In genomic region chr10:69088471-69088769, GRCh38 we compare ENCODE assay signal across 9 cellular contexts. TPM values are rescaled to one million over a fixed set of nuclear protein-coding genes. Genes with fewer than 3 reads are reported as not detected.
A peak's percentile ranks its signal among the peaks of the same experiment; 100 is the strongest.
DNase-seq lines count a peak whose midpoint lies in the region; ATAC-seq and TF ChIP-seq lines count a peak whose summit lies in the region.
"Had no signal": no experiment of that assay in that cellular context is flagged by ENCODE, and none has a peak within 500 bp of the region (broad histone marks: within the 10 kb centered on the region; RNA-seq: fewer than 3 reads in every experiment).

No MANE protein-coding gene starts in this region.

- H3K27ac ChIP-seq in aorta (ENCODE audit: low read depth in 1 of 2, low read length in 2 of 2) (peak overlapping the region in 1 of 2 donors; percentile 32), hepatocyte (no peak overlapping the region)

- H2AFZ ChIP-seq in hepatocyte, result no peak overlapping the region

- WGBS in aorta, 2 donors, result 55 to 56% methylated on average over 3 of the region's 3 CpGs
- WGBS in hepatocyte (ENCODE audit: low lambda C conversion rate, missing lambda C conversion rate), result 95% methylated on average over 3 of the region's 3 CpGs

- no peaks in the 10 kb centered on the region for H3K79me2 ChIP-seq in hepatocyte

- TF ChIP-seq CTCF in WTC11 (IDR thresholded peaks at IDR 0.05) (no peak), hepatocyte (IDR thresholded peaks at IDR 0.05; ENCODE audit: poor library complexity) (no peak)

- H3K4me1 ChIP-seq in adipocyte (ENCODE audit: control insufficient read depth, insufficient read depth, low read length) (peaks cover 24% of the 10 kb centered on the region), aorta (ENCODE audit: control insufficient read depth in 1 of 2, insufficient read depth in 2 of 2, low read length in 2 of 2) (peaks cover 0 to 6% of the 10 kb centered on the region in 2 donors), hepatocyte (ENCODE audit: insufficient read depth) (no peaks in the 10 kb centered on the region)

- H3K27me3 Mint-ChIP-seq in memory B cell (no peaks in the 10 kb centered on the region), WTC11 (ENCODE audit: low read depth) (no peaks in the 10 kb centered on the region)

- intact Hi-C loops in aorta (cut with DNase I), result no loop called here

- H3K27me3 ChIP-seq in adipocyte (replicated peaks; ENCODE audit: control insufficient read depth, insufficient read depth, low read length) (no peaks in the 10 kb centered on the region), aorta (ENCODE audit: control insufficient read depth in 1 of 2, insufficient read depth in 2 of 2, low read length in 1 of 2) (no peaks in the 10 kb centered on the region), hepatocyte (no peaks in the 10 kb centered on the region)

- H3K36me3 ChIP-seq in adipocyte (ENCODE audit: control insufficient read depth, insufficient read depth, low read length, severe bottlenecking) (no peaks in the 10 kb centered on the region), aorta (ENCODE audit: control insufficient read depth in 1 of 2, insufficient read depth in 2 of 2, low read length in 1 of 2) (no peaks in the 10 kb centered on the region), hepatocyte (replicated peaks; ENCODE audit: insufficient read depth, low read depth) (no peaks in the 10 kb centered on the region)

- H4K20me1 ChIP-seq in hepatocyte (ENCODE audit: insufficient read depth, poor library complexity, severe bottlenecking), result no peaks in the 10 kb centered on the region

- H3K9me3 Mint-ChIP-seq in memory B cell (no peaks in the 10 kb centered on the region), WTC11 (no peaks in the 10 kb centered on the region)

- no peaks in the 10 kb centered on the region for H3K9me2 ChIP-seq in hepatocyte (replicated peaks; ENCODE audit: insufficient read depth)

- POLR2A ChIA-PET in WTC11 (lab: Charles Lee), result no interaction called here

- H3K27ac Mint-ChIP-seq in memory B cell, result peak overlapping the region; percentile 98
- no peak overlapping the region for H3K27ac Mint-ChIP-seq in WTC11

- H3K4me1 Mint-ChIP-seq in memory B cell (peaks cover 43% of the 10 kb centered on the region), WTC11 (peaks cover 18% of the 10 kb centered on the region)

- no peak for ATAC-seq in memory B cell (ENCODE audit: low read depth)
- no peak for ATAC-seq in aorta (ENCODE audit: low FRiP score)
- no peak for ATAC-seq in WTC11
- ATAC-seq in HG03342 (IDR thresholded peaks at IDR 0.05; ENCODE audit: unreplicated experiment), result no peak

- H3K4me3 Mint-ChIP-seq in memory B cell, result peak overlapping the region; percentile 91
- no peak overlapping the region for H3K4me3 Mint-ChIP-seq in WTC11

- H3K4me2 ChIP-seq in hepatocyte, result no peak overlapping the region

- H3K9me3 ChIP-seq in adipocyte (ENCODE audit: control insufficient read depth, low read length) (no peaks in the 10 kb centered on the region), aorta (ENCODE audit: control insufficient read depth, low read length) (no peaks in the 10 kb centered on the region), hepatocyte (ENCODE audit: low read depth) (no peaks in the 10 kb centered on the region)

- H3K4me3 ChIP-seq in adipocyte (ENCODE audit: low read length) (peak overlapping the region; percentile 55), aorta (ENCODE audit: low read length in 2 of 2) (peak overlapping the region; percentile 69 to 71), hepatocyte (no peak overlapping the region)

- peak; percentile 20 to 46 for DNase-seq in stimulated activated CD4-positive, alpha-beta T cell treated with anti-CD3 and anti-CD28 coated beads, Interleukin-2, amount 100 ng/mL, for 24 hours
- DNase-seq in stimulated activated CD4-positive, alpha-beta T cell treated with anti-CD3 and anti-CD28 coated beads, Interleukin-12 subunit alpha, Interleukin-12 subunit beta, amount 100 ng/mL, for 4 hours, result no peak
- peak; percentile 31 for DNase-seq in adipocyte (ENCODE audit: low read depth)
- no peak for DNase-seq in memory B cell (ENCODE audit: low spot score in 2 of 2)
- no peak for DNase-seq in aorta
- DNase-seq in WTC11 (ENCODE audit: low spot score), result no peak
- no peak for DNase-seq in hepatocyte (ENCODE audit: low spot score)
- DNase-seq: NCI-H187 had no signal

- H3K36me3 Mint-ChIP-seq in memory B cell (no peaks in the 10 kb centered on the region), WTC11 (no peaks in the 10 kb centered on the region)

- H3K9ac ChIP-seq in adipocyte (ENCODE audit: low read length), result no peak overlapping the region

- CTCF ChIA-PET in WTC11 (lab: Charles Lee), result interaction anchor here (1.3 kb wide), 1 partner anchor 84 kb away, joined by 4 read pairs; no protein-coding TSS in a partner anchor

TF ChIP-seq in WTC11, 78 proteins besides CTCF, POLR2A, EP300 and RAD21 (continues in another document):
- no peak for TF ChIP-seq CREM (CRISPR knock-in tag; IDR thresholded peaks at IDR 0.05)
- no peak for TF ChIP-seq KAT7 (CRISPR knock-in tag; IDR thresholded peaks at IDR 0.05; ENCODE audit: borderline replicate concordance)
- TF ChIP-seq PRRX2 (CRISPR knock-in tag; IDR thresholded peaks at IDR 0.05), result no peak
- no peak for TF ChIP-seq ZNF263 (CRISPR knock-in tag; IDR thresholded peaks at IDR 0.05; ENCODE audit: low read depth)
- no peak for TF ChIP-seq MYBL2 (CRISPR knock-in tag; IDR thresholded peaks at IDR 0.05)
- TF ChIP-seq GTF2I (CRISPR knock-in tag; conservative IDR thresholded peaks at IDR 0.05), result no peak
- no peak for TF ChIP-seq ATF1 (CRISPR knock-in tag; IDR thresholded peaks at IDR 0.05)
- no peak for TF ChIP-seq ZNF425 (CRISPR knock-in tag; conservative IDR thresholded peaks at IDR 0.05)
- TF ChIP-seq JAZF1 (CRISPR knock-in tag; IDR thresholded peaks at IDR 0.05), result no peak
- TF ChIP-seq IRF1 (CRISPR knock-in tag; IDR thresholded peaks at IDR 0.05), result no peak
- TF ChIP-seq MAX (CRISPR knock-in tag; IDR thresholded peaks at IDR 0.05), result no peak

RNA-seq across cellular contexts. Expression of gene SRGN, which starts 0.5 kb away (rescaled TPM):
- total RNA-seq in aorta (100 to 1,000 TPM; 168 to 230 TPM), WTC11 (2021) (1.2 to 1.4 TPM (median 1.3 TPM) in 3 replicates), hepatocyte (0.68 and 2.5 TPM in 2 replicates)
- polyA plus RNA-seq in aorta (100 to 1,000 TPM; 121 to 176 TPM), hepatocyte (0.36 TPM in 1 of 2 replicates, not detected in the other)

RNA-seq across cellular contexts. Expression of gene VPS26A, which starts 35.6 kb away (rescaled TPM):
- 10 to 100 TPM; 47.4 to 49.2 TPM for total RNA-seq in aorta
- 10 to 100 TPM; 31.9 to 42.4 TPM for polyA plus RNA-seq in aorta
- 34.2 to 39.4 TPM (median 37.4 TPM) in 3 replicates for total RNA-seq in WTC11 (2021)
- total RNA-seq in hepatocyte, result 51.7 and 57.6 TPM in 2 replicates
- polyA plus RNA-seq in hepatocyte, result 58.7 and 71.2 TPM in 2 replicates

Comparison
In these comparisons a context has a peak if more than half of its experiments do, and no peak if none do; other contexts are left out.
1. DNase-seq: peak in stimulated activated CD4-positive, alpha-beta T cell treated with anti-CD3 and anti-CD28 coated beads, Interleukin-2, amount 100 ng/mL, for 24 hours (2 of 2) and adipocyte (single experiment); none in stimulated activated CD4-positive, alpha-beta T cell treated with anti-CD3 and anti-CD28 coated beads, Interleukin-12 subunit alpha, Interleukin-12 subunit beta, amount 100 ng/mL, for 4 hours (single experiment), memory B cell (0 of 2), aorta (0 of 2), WTC11 (single experiment) and hepatocyte (single experiment).
2. RNA of gene SRGN, which starts 0.5 kb away (total RNA-seq): 168 to 230 TPM in aorta; 0.68 to 2.5 TPM in hepatocyte and 1.2 to 1.4 TPM in WTC11; every median in the first group is over 10 times any median in the second.